ENCODE assay signal across 1 cellular context in genomic region chr2:55617160-55618024, GRCh38.
TF ChIP-seq lines count a peak whose summit lies in the region.

Gene PPP4R3B (minus strand): TSS chr2:55617622. CDS start chr2:55617285, 337 bp downstream.

TF ChIP-seq in SK-N-SH, 30 proteins besides CTCF, POLR2A, EP300 and RAD21 (continued from another document):
- TF ChIP-seq, protein P1, sequence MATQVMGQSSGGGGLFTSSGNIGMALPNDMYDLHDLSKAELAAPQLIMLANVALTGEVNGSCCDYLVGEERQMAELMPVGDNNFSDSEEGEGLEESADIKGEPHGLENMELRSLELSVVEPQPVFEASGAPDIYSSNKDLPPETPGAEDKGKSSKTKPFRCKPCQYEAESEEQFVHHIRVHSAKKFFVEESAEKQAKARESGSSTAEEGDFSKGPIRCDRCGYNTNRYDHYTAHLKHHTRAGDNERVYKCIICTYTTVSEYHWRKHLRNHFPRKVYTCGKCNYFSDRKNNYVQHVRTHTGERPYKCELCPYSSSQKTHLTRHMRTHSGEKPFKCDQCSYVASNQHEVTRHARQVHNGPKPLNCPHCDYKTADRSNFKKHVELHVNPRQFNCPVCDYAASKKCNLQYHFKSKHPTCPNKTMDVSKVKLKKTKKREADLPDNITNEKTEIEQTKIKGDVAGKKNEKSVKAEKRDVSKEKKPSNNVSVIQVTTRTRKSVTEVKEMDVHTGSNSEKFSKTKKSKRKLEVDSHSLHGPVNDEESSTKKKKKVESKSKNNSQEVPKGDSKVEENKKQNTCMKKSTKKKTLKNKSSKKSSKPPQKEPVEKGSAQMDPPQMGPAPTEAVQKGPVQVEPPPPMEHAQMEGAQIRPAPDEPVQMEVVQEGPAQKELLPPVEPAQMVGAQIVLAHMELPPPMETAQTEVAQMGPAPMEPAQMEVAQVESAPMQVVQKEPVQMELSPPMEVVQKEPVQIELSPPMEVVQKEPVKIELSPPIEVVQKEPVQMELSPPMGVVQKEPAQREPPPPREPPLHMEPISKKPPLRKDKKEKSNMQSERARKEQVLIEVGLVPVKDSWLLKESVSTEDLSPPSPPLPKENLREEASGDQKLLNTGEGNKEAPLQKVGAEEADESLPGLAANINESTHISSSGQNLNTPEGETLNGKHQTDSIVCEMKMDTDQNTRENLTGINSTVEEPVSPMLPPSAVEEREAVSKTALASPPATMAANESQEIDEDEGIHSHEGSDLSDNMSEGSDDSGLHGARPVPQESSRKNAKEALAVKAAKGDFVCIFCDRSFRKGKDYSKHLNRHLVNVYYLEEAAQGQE (IDR thresholded peaks at IDR 0.05; ENCODE audit: low read depth, low read length) = peak; percentile 81
- no peak for TF ChIP-seq EZH2phosphoT487 (IDR thresholded peaks at IDR 0.05; ENCODE audit: borderline replicate concordance, low read depth)
- TF ChIP-seq CHD2 (IDR thresholded peaks at IDR 0.05; ENCODE audit: low read length, partially characterized antibody) = peak; percentile 100
- TF ChIP-seq RCOR1 (IDR thresholded peaks at IDR 0.05; ENCODE audit: low read length) = peak; percentile 47; the same call in 1 of the 2 replicates
- peak; percentile 100 for TF ChIP-seq ZBTB33 (IDR thresholded peaks at IDR 0.05; ENCODE audit: borderline replicate concordance, low read depth)
- TF ChIP-seq GATA2 (CRISPR knock-in tag; IDR thresholded peaks at IDR 0.05) = no peak
- peak; percentile 93 for TF ChIP-seq POLR2AphosphoS5 (IDR thresholded peaks at IDR 0.05; ENCODE audit: low read depth, low read length)
- TF ChIP-seq TEAD4 (IDR thresholded peaks at IDR 0.05; ENCODE audit: borderline replicate concordance, insufficient read depth) = 0 out of 2 replicates have a peak, but pooled peaks have one; percentile 26
- TF ChIP-seq FOXJ3 (CRISPR knock-in tag; IDR thresholded peaks at IDR 0.05) = peak; percentile 68; the same call in 1 of the 2 replicates
- TF ChIP-seq JUND (IDR thresholded peaks at IDR 0.05) = no peak; the same call in 1 of the 2 replicates
- TF ChIP-seq, protein P2, sequence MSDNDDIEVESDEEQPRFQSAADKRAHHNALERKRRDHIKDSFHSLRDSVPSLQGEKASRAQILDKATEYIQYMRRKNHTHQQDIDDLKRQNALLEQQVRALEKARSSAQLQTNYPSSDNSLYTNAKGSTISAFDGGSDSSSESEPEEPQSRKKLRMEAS (IDR thresholded peaks at IDR 0.05; ENCODE audit: low read depth) = peak; percentile 96
- no peak for TF ChIP-seq RXRA (IDR thresholded peaks at IDR 0.05; ENCODE audit: borderline replicate concordance, low read depth)
- TF ChIP-seq SIN3A (IDR thresholded peaks at IDR 0.05; ENCODE audit: borderline replicate concordance, low read depth, low read length) = peak; percentile 98
- TF ChIP-seq, protein P3, sequence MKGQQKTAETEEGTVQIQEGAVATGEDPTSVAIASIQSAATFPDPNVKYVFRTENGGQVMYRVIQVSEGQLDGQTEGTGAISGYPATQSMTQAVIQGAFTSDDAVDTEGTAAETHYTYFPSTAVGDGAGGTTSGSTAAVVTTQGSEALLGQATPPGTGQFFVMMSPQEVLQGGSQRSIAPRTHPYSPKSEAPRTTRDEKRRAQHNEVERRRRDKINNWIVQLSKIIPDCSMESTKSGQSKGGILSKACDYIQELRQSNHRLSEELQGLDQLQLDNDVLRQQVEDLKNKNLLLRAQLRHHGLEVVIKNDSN (IDR thresholded peaks at IDR 0.05; ENCODE audit: borderline replicate concordance, low read depth) = no peak; the same call in 1 of the 2 replicates
- TF ChIP-seq RFX5 (IDR thresholded peaks at IDR 0.05; ENCODE audit: low read length) = no peak
